In genomic region chr18:12327510-12328178, GRCh38 we compare ENCODE assay signal across 8 cellular contexts. TPM values are rescaled to one million over a fixed set of nuclear protein-coding genes. Genes with fewer than 3 reads are reported as not detected.
DNase-seq lines count a peak whose midpoint lies in the region; ATAC-seq lines count a peak whose summit lies in the region.

No MANE protein-coding gene starts in this region.

- H2BK12ac ChIP-seq in mesenchymal stem cell (ENCODE audit: low read length in 2 of 2) = no peak overlapping the region

- peak overlapping the region; percentile 58 for H3K27ac Mint-ChIP-seq in activated CD4-positive, alpha-beta T cell treated with anti-CD3 and anti-CD28 coated beads, Interleukin-2, amount 10 ng/mL, durations not matched to agents 24 days and 14 days

- H3K4ac ChIP-seq in mesenchymal stem cell (ENCODE audit: low read depth in 1 of 2, low read length in 2 of 2) = no peak overlapping the region

- no peak overlapping the region for H2BK5ac ChIP-seq in mesenchymal stem cell (ENCODE audit: low read depth, low read length, poor library complexity, severe bottlenecking)

- no peak overlapping the region for H2BK120ac ChIP-seq in mesenchymal stem cell (ENCODE audit: low read depth, low read length)

- H3K27me3 Mint-ChIP-seq in activated CD4-positive, alpha-beta T cell treated with anti-CD3 and anti-CD28 coated beads, Interleukin-2, amount 10 ng/mL, durations not matched to agents 24 days and 14 days = no peaks in the 10 kb centered on the region

- H2AK5ac ChIP-seq in mesenchymal stem cell (ENCODE audit: low read length, severe bottlenecking) = no peak overlapping the region

- 58% methylated on average over 10 of the region's 11 CpGs for WGBS in mesenchymal stem cell

- H4K91ac ChIP-seq in mesenchymal stem cell (ENCODE audit: low read length) = no peak overlapping the region

- H3K18ac ChIP-seq in mesenchymal stem cell (ENCODE audit: low read depth in 1 of 2, low read length in 2 of 2) = peak overlapping the region in 1 of 2 experiments; percentile 29

- H3K14ac ChIP-seq in mesenchymal stem cell (ENCODE audit: low read length in 2 of 2) = no peak overlapping the region

- H3K27me3 ChIP-seq in HAP-1 (ENCODE audit: low read depth) = no peaks in the 10 kb centered on the region
- no peaks in the 10 kb centered on the region for H3K27me3 ChIP-seq in mesenchymal stem cell (ENCODE audit: control insufficient read depth in 1 of 2, insufficient read depth in 1 of 2, low read length in 2 of 2)

- peak overlapping the region; percentile 58 for H3K9ac ChIP-seq in mesenchymal stem cell (ENCODE audit: low read length)

- H3K9me3 ChIP-seq in HAP-1 (no peaks in the 10 kb centered on the region), mesenchymal stem cell (ENCODE audit: control insufficient read depth, low read length) (no peaks in the 10 kb centered on the region)

- intact Hi-C loops in activated CD4-positive, alpha-beta T cell treated with anti-CD3 and anti-CD28 coated beads, Interleukin-2, amount 10 ng/mL, durations not matched to agents 24 days and 14 days (cut with micrococcal nuclease) = loop anchor here (1.0 kb wide), 1 partner anchor 333 kb away; no protein-coding TSS in a partner anchor

- H3K4me1 ChIP-seq in HAP-1 (peaks cover 3% of the 10 kb centered on the region; the same call in 1 of the 2 replicates), mesenchymal stem cell (ENCODE audit: control insufficient read depth, insufficient read depth, low read depth, low read length) (peaks cover 7% of the 10 kb centered on the region)

- H3K36me3 Mint-ChIP-seq in activated CD4-positive, alpha-beta T cell treated with anti-CD3 and anti-CD28 coated beads, Interleukin-2, amount 10 ng/mL, durations not matched to agents 24 days and 14 days (ENCODE audit: low read depth) = peaks cover 40% of the 10 kb centered on the region

- no peak overlapping the region for H3K27ac ChIP-seq in mesenchymal stem cell (ENCODE audit: low read length, poor library complexity, severe bottlenecking)

- peaks cover 64% of the 10 kb centered on the region for H3K36me3 ChIP-seq in HAP-1 (replicated peaks)
- H3K36me3 ChIP-seq in mesenchymal stem cell (ENCODE audit: control insufficient read depth in 1 of 2, insufficient read depth in 2 of 2, low read depth in 1 of 2, low read length in 2 of 2) = peaks cover 53 to 79% of the 10 kb centered on the region in 2 experiments

- in situ Hi-C loops in HAP-1 (cut with MboI; ENCODE audit: low sequenced_read_pairs) = no loop called here

- H3K4me2 ChIP-seq in mesenchymal stem cell (ENCODE audit: low read length, poor library complexity, severe bottlenecking) = no peak overlapping the region

- ATAC-seq in GM21390 (IDR thresholded peaks at IDR 0.05; ENCODE audit: unreplicated experiment) = no peak

- no peak overlapping the region for H3K23ac ChIP-seq in mesenchymal stem cell (ENCODE audit: low read length in 2 of 2)

- DNase-seq in ELR (ENCODE audit: low read depth) = peak; percentile 91
- DNase-seq in HAP-1 (ENCODE audit: low spot score in 2 of 2) = peak; percentile 59 to 93
- peak; percentile 31 for DNase-seq in NCI-H510A treated with DMSO at 0.1 percent for 48 hours (lab: John Stamatoyannopoulos, UW)
- DNase-seq in activated CD4-positive, alpha-beta T cell treated with anti-CD3 and anti-CD28 coated beads, Interleukin-2, amount 10 ng/mL, durations not matched to agents 24 days and 14 days = peak; percentile 92
- DNase-seq in effector CD4-positive, alpha-beta T cell = peak; percentile 64
- peak; percentile 74 for DNase-seq in mesenchymal stem cell
- DNase-seq in stimulated activated CD8-positive, alpha-beta memory T cell treated with anti-CD3 and anti-CD28 coated beads, Interleukin-4, amount 100 ng/mL, for 24 hours (ENCODE audit: low read depth) = peak; percentile 64

- H3K4me3 ChIP-seq in HAP-1 (no peak overlapping the region), mesenchymal stem cell (ENCODE audit: insufficient read depth in 1 of 2, low read depth in 1 of 2, low read length in 2 of 2) (no peak overlapping the region)

- peaks cover 19% of the 10 kb centered on the region for H3K79me1 ChIP-seq in mesenchymal stem cell (replicated peaks; ENCODE audit: low read length, poor library complexity, severe bottlenecking)

- H3K4me3 Mint-ChIP-seq in activated CD4-positive, alpha-beta T cell treated with anti-CD3 and anti-CD28 coated beads, Interleukin-2, amount 10 ng/mL, durations not matched to agents 24 days and 14 days = no peak overlapping the region

- no peak overlapping the region for H2BK15ac ChIP-seq in mesenchymal stem cell (ENCODE audit: low read depth, poor library complexity, severe bottlenecking)

- H2AFZ ChIP-seq in mesenchymal stem cell (ENCODE audit: low read depth, low read length) = no peak overlapping the region

- H4K8ac ChIP-seq in mesenchymal stem cell (ENCODE audit: low read length) = peak overlapping the region; percentile 59

- no peaks in the 10 kb centered on the region for H3K9me3 Mint-ChIP-seq in activated CD4-positive, alpha-beta T cell treated with anti-CD3 and anti-CD28 coated beads, Interleukin-2, amount 10 ng/mL, durations not matched to agents 24 days and 14 days

- peaks cover 7% of the 10 kb centered on the region for H3K4me1 Mint-ChIP-seq in activated CD4-positive, alpha-beta T cell treated with anti-CD3 and anti-CD28 coated beads, Interleukin-2, amount 10 ng/mL, durations not matched to agents 24 days and 14 days

RNA-seq across cellular contexts. Expression of gene TUBB6, which starts 19.6 kb away (rescaled TPM):
- 36.6 and 40.2 TPM in 2 replicates for total RNA-seq in activated CD4-positive, alpha-beta T cell treated with anti-CD3 and anti-CD28 coated beads, Interleukin-2, amount 10 ng/mL, durations not matched to agents 24 days and 14 days
- polyA plus RNA-seq in mesenchymal stem cell (2013, experiment 1 of 2) = 234 TPM
- 237 TPM for polyA plus RNA-seq in mesenchymal stem cell (2013, experiment 2 of 2)

RNA-seq across cellular contexts. Expression of gene AFG3L2, which starts 49.4 kb away (rescaled TPM):
- 71.8 and 74.6 TPM in 2 replicates for total RNA-seq in activated CD4-positive, alpha-beta T cell treated with anti-CD3 and anti-CD28 coated beads, Interleukin-2, amount 10 ng/mL, durations not matched to agents 24 days and 14 days
- 22.8 TPM for polyA plus RNA-seq in mesenchymal stem cell (2013, experiment 1 of 2)
- polyA plus RNA-seq in mesenchymal stem cell (2013, experiment 2 of 2) = 23.4 TPM

Comparison
In these comparisons a context has a peak if more than half of its experiments do, and no peak if none do; other contexts are left out.
1. DNase-seq: peak in every context shown above with its lines; median percentile 92 in activated CD4-positive, alpha-beta T cell treated with anti-CD3 and anti-CD28 coated beads, Interleukin-2, amount 10 ng/mL, durations not matched to agents 24 days and 14 days; 91 in ELR; 76 in HAP-1; 74 in mesenchymal stem cell; 64 in effector CD4-positive, alpha-beta T cell; 64 in stimulated activated CD8-positive, alpha-beta memory T cell treated with anti-CD3 and anti-CD28 coated beads, Interleukin-4, amount 100 ng/mL, for 24 hours; 31 in NCI-H510A treated with DMSO at 0.1 percent for 48 hours.